17 cellular contexts compared by ENCODE assay signal in genomic region chr3:33067484-33067883, GRCh38. TPM values are rescaled to one million over a fixed set of nuclear protein-coding genes. Genes with fewer than 3 reads are reported as not detected.
DNase-seq lines count a peak whose midpoint lies in the region; ATAC-seq, FAIRE-seq and TF ChIP-seq lines count a peak whose summit lies in the region.
"Had no signal": no experiment of that assay in that cellular context is flagged by ENCODE, and none has a peak within 500 bp of the region (broad histone marks: within the 10 kb centered on the region; RNA-seq: fewer than 3 reads in every experiment).

No MANE protein-coding gene starts in this region.

- H3K27me3 ChIP-seq in HepG2 (ENCODE audit: control insufficient read depth in 1 of 2, insufficient read depth in 2 of 2, low read length in 2 of 2) (no peaks in the 10 kb centered on the region), right lobe of liver (no peaks in the 10 kb centered on the region)
- H3K27me3 ChIP-seq: breast epithelium had no signal

- no peak overlapping the region for H3K27ac ChIP-seq in HepG2 (ENCODE audit: extremely low read length, insufficient read depth, low read length)
- no peak overlapping the region for H3K27ac ChIP-seq in right lobe of liver
- H3K27ac ChIP-seq: breast epithelium, skin epidermis had no signal

- no peaks in the 10 kb centered on the region for H3K9me3 Mint-ChIP-seq in T-cell
- H3K9me3 Mint-ChIP-seq in effector memory CD8-positive, alpha-beta T cell = no peaks in the 10 kb centered on the region
- H3K9me3 Mint-ChIP-seq in stimulated activated effector memory CD8-positive, alpha-beta T cell treated with anti-CD3 and anti-CD28 coated beads, Interleukin-12 subunit alpha, Interleukin-12 subunit beta, amount 100 ng/mL, for 72 hours = no peaks in the 10 kb centered on the region
- H3K9me3 Mint-ChIP-seq: mesothelial cell of epicardium had no signal

- 66% methylated on average over 3 of the region's 3 CpGs for WGBS in HepG2 (ENCODE audit: low lambda C conversion rate)
- 57% methylated on average over 3 of the region's 3 CpGs for WGBS in right lobe of liver (ENCODE audit: insufficient coverage, low coverage, low lambda C conversion rate, missing lambda C conversion rate)

- intact Hi-C loops in HepG2 (cut with micrococcal nuclease; ENCODE audit: unreplicated experiment) (no loop called here), right lobe of liver (cut with DNase I) (no loop called here)

- peaks cover 39% of the 10 kb centered on the region for H3K36me3 Mint-ChIP-seq in T-cell
- H3K36me3 Mint-ChIP-seq in effector memory CD8-positive, alpha-beta T cell (ENCODE audit: insufficient read depth) = peaks cover 35% of the 10 kb centered on the region
- H3K36me3 Mint-ChIP-seq in stimulated activated effector memory CD8-positive, alpha-beta T cell treated with anti-CD3 and anti-CD28 coated beads, Interleukin-12 subunit alpha, Interleukin-12 subunit beta, amount 100 ng/mL, for 72 hours = peaks cover 85% of the 10 kb centered on the region

- H3K4me1 ChIP-seq in HepG2 (ENCODE audit: insufficient read depth, low read length) = peaks cover 25% of the 10 kb centered on the region
- H3K4me1 ChIP-seq in right lobe of liver = no peaks in the 10 kb centered on the region
- H3K4me1 ChIP-seq: breast epithelium had no signal

- H3K9me3 ChIP-seq in HepG2 (ENCODE audit: low read length) (no peaks in the 10 kb centered on the region), right lobe of liver (no peaks in the 10 kb centered on the region)
- H3K9me3 ChIP-seq: breast epithelium had no signal

- H3K79me2 ChIP-seq in HepG2 (ENCODE audit: insufficient read depth, low read length) = no peaks in the 10 kb centered on the region

- no peak overlapping the region for H3K9ac ChIP-seq in HepG2 (ENCODE audit: insufficient read depth, low read depth, low read length)

- H3K27me3 Mint-ChIP-seq in T-cell = no peaks in the 10 kb centered on the region
- no peaks in the 10 kb centered on the region for H3K27me3 Mint-ChIP-seq in effector memory CD8-positive, alpha-beta T cell

- no peaks in the 10 kb centered on the region for H4K20me1 ChIP-seq in HepG2 (ENCODE audit: insufficient read depth, low read length)

- no peak overlapping the region for H2AFZ ChIP-seq in HepG2 (ENCODE audit: low read length)

- CTCF ChIA-PET in HepG2 (lab: Yijun Ruan, JAX; ENCODE audit: low intra/inter-chr PET ratio, low total read pairs) = no interaction called here
- CTCF ChIA-PET in T-cell (lab: Charles Lee) = interaction anchor here in 1 of 2 donors (0.6 to 0.7 kb wide), 2 partner anchors 105 to 594 kb away, joined by 5 to 11 read pairs; no protein-coding TSS in a partner anchor

- no peak for FAIRE-seq in HepG2 (lab: Jason Lieb, UNC)
- FAIRE-seq: H1 had no signal

- TF ChIP-seq POLR2A in HepG2 (IDR thresholded peaks at IDR 0.05; ENCODE audit: insufficient read depth in 1 of 2, low read depth in 2 of 2, low read length in 2 of 2) = no peak
- no peak for TF ChIP-seq POLR2A in right lobe of liver (IDR thresholded peaks at IDR 0.05)

- no peak for TF ChIP-seq CTCF in HepG2 (CRISPR knock-in tag; IDR thresholded peaks at IDR 0.05)
- no peak for TF ChIP-seq CTCF in right lobe of liver (IDR thresholded peaks at IDR 0.05)

- POLR2A ChIA-PET in HepG2 (lab: Yijun Ruan, JAX) (no interaction called here), T-cell (lab: Charles Lee) (no interaction called here)

- TF ChIP-seq RAD21 in HepG2 (CRISPR knock-in tag; IDR thresholded peaks at IDR 0.05) = no peak

- TF ChIP-seq EP300 in HepG2 (IDR thresholded peaks at IDR 0.05; ENCODE audit: low read depth in 2 of 2, low read length in 2 of 2) (no peak), HepG2 (CRISPR knock-in tag; IDR thresholded peaks at IDR 0.05; ENCODE audit: borderline replicate concordance) (no peak)

- ATAC-seq in HepG2 (peak; percentile 60), right lobe of liver (no peak), T-cell (replicated peaks in 1 of 4) (peak in 2 of 4 experiments; percentile 18)
- ATAC-seq in effector memory CD8-positive, alpha-beta T cell (replicated peaks) = peak; percentile 52
- ATAC-seq in stimulated activated effector memory CD8-positive, alpha-beta T cell treated with anti-CD3 and anti-CD28 coated beads, Interleukin-12 subunit alpha, Interleukin-12 subunit beta, amount 100 ng/mL, for 72 hours = peak; percentile 71

- H3K36me3 ChIP-seq in HepG2 (replicated peaks in 1 of 2; ENCODE audit: control insufficient read depth in 1 of 2, insufficient read depth in 2 of 2, low read length in 2 of 2) (peaks cover 5 to 30% of the 10 kb centered on the region in 2 experiments), right lobe of liver (peaks cover 0 to 19% (median 5%) of the 10 kb centered on the region in 4 donors)
- H3K36me3 ChIP-seq: breast epithelium had no signal

- H3K4me3 ChIP-seq in HepG2 (replicated peaks in 1 of 3; ENCODE audit: insufficient read depth in 1 of 3, low read depth in 2 of 3, low read length in 3 of 3) = no peak overlapping the region
- no peak overlapping the region for H3K4me3 ChIP-seq in right lobe of liver
- H3K4me3 ChIP-seq: breast epithelium, skin epidermis had no signal

- no peak overlapping the region for H3K4me3 Mint-ChIP-seq in T-cell
- no peak overlapping the region for H3K4me3 Mint-ChIP-seq in effector memory CD8-positive, alpha-beta T cell
- no peak overlapping the region for H3K4me3 Mint-ChIP-seq in stimulated activated effector memory CD8-positive, alpha-beta T cell treated with anti-CD3 and anti-CD28 coated beads, Interleukin-12 subunit alpha, Interleukin-12 subunit beta, amount 100 ng/mL, for 72 hours
- H3K4me3 Mint-ChIP-seq: mesothelial cell of epicardium had no signal

- H3K27ac Mint-ChIP-seq in T-cell = peak overlapping the region; percentile 55 to 66
- H3K27ac Mint-ChIP-seq in effector memory CD8-positive, alpha-beta T cell = peak overlapping the region in 1 of 2 donors; percentile 73
- H3K27ac Mint-ChIP-seq in stimulated activated effector memory CD8-positive, alpha-beta T cell treated with anti-CD3 and anti-CD28 coated beads, Interleukin-12 subunit alpha, Interleukin-12 subunit beta, amount 100 ng/mL, for 72 hours = peak overlapping the region; percentile 35
- H3K27ac Mint-ChIP-seq: mesothelial cell of epicardium had no signal

- BruUV-seq in HepG2 (replicated peaks; lab: Mats Ljungman, UMichigan) = no TSS peak

- no peak overlapping the region for H3K4me2 ChIP-seq in HepG2 (ENCODE audit: low read depth, low read length)

- H3K4me1 Mint-ChIP-seq in T-cell = peaks cover 31 to 75% (median 44%) of the 10 kb centered on the region in 3 donors
- peaks cover 34% of the 10 kb centered on the region in 2 donors for H3K4me1 Mint-ChIP-seq in effector memory CD8-positive, alpha-beta T cell (ENCODE audit: low read depth in 2 of 2)
- H3K4me1 Mint-ChIP-seq in stimulated activated effector memory CD8-positive, alpha-beta T cell treated with anti-CD3 and anti-CD28 coated beads, Interleukin-12 subunit alpha, Interleukin-12 subunit beta, amount 100 ng/mL, for 72 hours = peaks cover 47% of the 10 kb centered on the region

- in situ Hi-C loops in HepG2 (cut with HindIII; ENCODE audit: extremely low pct_ligation_motif_present, low pct_unique_long_range_greater_than_20kb) = no loop called here

- DNase-seq in HepG2 (ENCODE audit: low spot score) = peak; percentile 66
- DNase-seq in right lobe of liver = no peak
- no peak for DNase-seq in T-cell
- no peak for DNase-seq in effector memory CD8-positive, alpha-beta T cell
- DNase-seq in stimulated activated effector memory CD8-positive, alpha-beta T cell treated with anti-CD3 and anti-CD28 coated beads, Interleukin-12 subunit alpha, Interleukin-12 subunit beta, amount 100 ng/mL, for 72 hours (ENCODE audit: low spot score in 2 of 2) = peak in 1 of 2 donors; percentile 43
- DNase-seq in NCI-H187 treated with DMSO at 0.1 percent for 48 hours (lab: John Stamatoyannopoulos, UW) = no peak
- no peak for DNase-seq in stimulated activated CD4-positive, alpha-beta T cell treated with anti-CD3 and anti-CD28 coated beads, Interleukin-4, amount 100 ng/mL, for 24 hours
- no peak for DNase-seq in effector CD4-positive, alpha-beta T cell
- DNase-seq: activated naive CD4-positive, alpha-beta T cell treated with Interleukin-2 at 50 U/mL for 16 hours; Kasumi-1; NCI-H2029; NCI-H82; SHP77 treated with DMSO at 0.1 percent for 48 hours had no signal

RNA-seq across cellular contexts. Expression of gene GLB1, which starts 29.5 kb away (rescaled TPM):
- total RNA-seq in HepG2 (2016; rRNA removed; fragmentation: Illumina TruSeq; extraction: Trizol) (33.0 and 67.1 TPM in 2 replicates), right lobe of liver (10 to 100 TPM; 42.7 to 52.7 (median 49.4) TPM), T-cell (10 to 100 TPM; 28.2 to 46.2 (median 31.3) TPM)
- 7.8 and 8.7 TPM in 2 replicates for total RNA-seq in HepG2 (2016; cell fraction: cytosol; rRNA removed; fragmentation: Illumina TruSeq; extraction: Trizol; ENCODE audit: low read depth)
- total RNA-seq in HepG2 (2016; cell fraction: insoluble cytoplasmic fraction; rRNA removed; fragmentation: Illumina TruSeq; extraction: Trizol) = 35.9 and 65.9 TPM in 2 replicates
- total RNA-seq in HepG2 (2016; cell fraction: membrane; rRNA removed; fragmentation: Illumina TruSeq; extraction: Trizol) = 12.8 and 15.8 TPM in 2 replicates
- total RNA-seq in HepG2 (2016; cell fraction: nucleus; rRNA removed; fragmentation: Illumina TruSeq; extraction: Trizol) = 56.9 and 66.9 TPM in 2 replicates
- polyA plus RNA-seq in HepG2 (2011; rRNA removed) = 113 and 128 TPM in 2 replicates
- polyA plus RNA-seq in HepG2 (2011; cell fraction: cytosol; rRNA removed) = 84.8 and 112 TPM in 2 replicates
- polyA plus RNA-seq in HepG2 (2011; cell fraction: nucleus; rRNA removed) = 44.6 and 56.4 TPM in 2 replicates
- polyA plus RNA-seq in HepG2 (2012) = 68.1 and 93.6 TPM in 2 replicates
- polyA plus RNA-seq in HepG2 (2016; cell fraction: cytosol; fragmentation: Illumina TruSeq; extraction: Trizol; ENCODE audit: low read depth) = 5.5 and 5.9 TPM in 2 replicates
- polyA plus RNA-seq in HepG2 (2016; cell fraction: insoluble cytoplasmic fraction; fragmentation: Illumina TruSeq; extraction: Trizol; ENCODE audit: low read depth) = 29.1 and 32.5 TPM in 2 replicates
- polyA plus RNA-seq in HepG2 (2016; cell fraction: membrane; fragmentation: Illumina TruSeq; extraction: Trizol; ENCODE audit: low read depth) = 10.1 and 10.8 TPM in 2 replicates
- polyA plus RNA-seq in HepG2 (2016; cell fraction: nucleus; fragmentation: Illumina TruSeq; extraction: Trizol; ENCODE audit: insufficient read depth, low read depth) = 67.7 and 72.3 TPM in 2 replicates
- 68.3 and 118 TPM in 2 replicates for polyA minus RNA-seq in HepG2 (2011; rRNA and poly(A)+ RNA removed; ENCODE audit: low replicate concordance)
- 52.8 and 100 TPM in 2 replicates for polyA minus RNA-seq in HepG2 (2011; cell fraction: cytosol; rRNA and poly(A)+ RNA removed)
- polyA minus RNA-seq in HepG2 (2011; cell fraction: nucleus; rRNA and poly(A)+ RNA removed) = 33.3 and 50.8 TPM in 2 replicates

RNA-seq across cellular contexts. Expression of gene TMPPE, which starts 29.5 kb away (rescaled TPM):
- total RNA-seq in HepG2 (2016; rRNA removed; fragmentation: Illumina TruSeq; extraction: Trizol) (4.4 and 5.7 TPM in 2 replicates), right lobe of liver (1 to 10 TPM; 2.8 to 3.8 (median 3.4) TPM), T-cell (10 to 100 TPM in 2 of 5 donors, 1 to 10 TPM in 3; 8.0 to 11.2 (median 9.8) TPM)
- 0.26 and 0.40 TPM in 2 replicates for total RNA-seq in HepG2 (2016; cell fraction: cytosol; rRNA removed; fragmentation: Illumina TruSeq; extraction: Trizol; ENCODE audit: low read depth)
- total RNA-seq in HepG2 (2016; cell fraction: insoluble cytoplasmic fraction; rRNA removed; fragmentation: Illumina TruSeq; extraction: Trizol) = 4.5 and 5.9 TPM in 2 replicates
- 1.4 and 1.6 TPM in 2 replicates for total RNA-seq in HepG2 (2016; cell fraction: membrane; rRNA removed; fragmentation: Illumina TruSeq; extraction: Trizol)
- 11.1 and 12.5 TPM in 2 replicates for total RNA-seq in HepG2 (2016; cell fraction: nucleus; rRNA removed; fragmentation: Illumina TruSeq; extraction: Trizol)
- polyA plus RNA-seq in HepG2 (2011; rRNA removed) = 1.8 and 1.9 TPM in 2 replicates
- 1.6 and 1.8 TPM in 2 replicates for polyA plus RNA-seq in HepG2 (2011; cell fraction: cytosol; rRNA removed)
- polyA plus RNA-seq in HepG2 (2011; cell fraction: nucleus; rRNA removed) = 5.0 and 5.7 TPM in 2 replicates
- polyA plus RNA-seq in HepG2 (2012) = 0.65 and 0.80 TPM in 2 replicates
- polyA plus RNA-seq in HepG2 (2016; cell fraction: cytosol; fragmentation: Illumina TruSeq; extraction: Trizol; ENCODE audit: low read depth) = 0.08 and 0.10 TPM in 2 replicates
- 0.82 and 0.84 TPM in 2 replicates for polyA plus RNA-seq in HepG2 (2016; cell fraction: insoluble cytoplasmic fraction; fragmentation: Illumina TruSeq; extraction: Trizol; ENCODE audit: low read depth)
- polyA plus RNA-seq in HepG2 (2016; cell fraction: membrane; fragmentation: Illumina TruSeq; extraction: Trizol; ENCODE audit: low read depth) = 0.21 and 0.29 TPM in 2 replicates
- 1.8 and 2.0 TPM in 2 replicates for polyA plus RNA-seq in HepG2 (2016; cell fraction: nucleus; fragmentation: Illumina TruSeq; extraction: Trizol; ENCODE audit: insufficient read depth, low read depth)
- polyA minus RNA-seq in HepG2 (2011; rRNA and poly(A)+ RNA removed; ENCODE audit: low replicate concordance) = 22.3 and 28.3 TPM in 2 replicates
- polyA minus RNA-seq in HepG2 (2011; cell fraction: cytosol; rRNA and poly(A)+ RNA removed) = 6.1 and 6.3 TPM in 2 replicates
- polyA minus RNA-seq in HepG2 (2011; cell fraction: nucleus; rRNA and poly(A)+ RNA removed) = 14.9 and 19.1 TPM in 2 replicates

RNA-seq across cellular contexts. Expression of gene CRTAP, which starts 46.3 kb away (rescaled TPM):
- total RNA-seq in HepG2 (2016; rRNA removed; fragmentation: Illumina TruSeq; extraction: Trizol) (46.1 and 54.2 TPM in 2 replicates), right lobe of liver (10 to 100 TPM; 33.1 to 54.9 (median 46.8) TPM), T-cell (10 to 100 TPM; 27.8 to 65.7 (median 52.4) TPM)
- total RNA-seq in HepG2 (2016; cell fraction: cytosol; rRNA removed; fragmentation: Illumina TruSeq; extraction: Trizol; ENCODE audit: low read depth) = 26.6 and 28.3 TPM in 2 replicates
- 34.2 and 54.9 TPM in 2 replicates for total RNA-seq in HepG2 (2016; cell fraction: insoluble cytoplasmic fraction; rRNA removed; fragmentation: Illumina TruSeq; extraction: Trizol)
- 85.6 and 91.0 TPM in 2 replicates for total RNA-seq in HepG2 (2016; cell fraction: membrane; rRNA removed; fragmentation: Illumina TruSeq; extraction: Trizol)
- 39.9 and 50.8 TPM in 2 replicates for total RNA-seq in HepG2 (2016; cell fraction: nucleus; rRNA removed; fragmentation: Illumina TruSeq; extraction: Trizol)
- 86.2 and 119 TPM in 2 replicates for polyA plus RNA-seq in HepG2 (2011; rRNA removed)
- 84.4 and 95.4 TPM in 2 replicates for polyA plus RNA-seq in HepG2 (2011; cell fraction: cytosol; rRNA removed)
- polyA plus RNA-seq in HepG2 (2011; cell fraction: nucleus; rRNA removed) = 22.0 and 27.3 TPM in 2 replicates
- 67.7 and 77.4 TPM in 2 replicates for polyA plus RNA-seq in HepG2 (2012)
- polyA plus RNA-seq in HepG2 (2016; cell fraction: cytosol; fragmentation: Illumina TruSeq; extraction: Trizol; ENCODE audit: low read depth) = 56.8 and 61.8 TPM in 2 replicates
- 67.1 and 72.0 TPM in 2 replicates for polyA plus RNA-seq in HepG2 (2016; cell fraction: insoluble cytoplasmic fraction; fragmentation: Illumina TruSeq; extraction: Trizol; ENCODE audit: low read depth)
- 112 and 133 TPM in 2 replicates for polyA plus RNA-seq in HepG2 (2016; cell fraction: membrane; fragmentation: Illumina TruSeq; extraction: Trizol; ENCODE audit: low read depth)
- polyA plus RNA-seq in HepG2 (2016; cell fraction: nucleus; fragmentation: Illumina TruSeq; extraction: Trizol; ENCODE audit: insufficient read depth, low read depth) = 93.0 and 101 TPM in 2 replicates
- polyA minus RNA-seq in HepG2 (2011; rRNA and poly(A)+ RNA removed; ENCODE audit: low replicate concordance) = 51.0 and 179 TPM in 2 replicates
- 49.0 and 49.8 TPM in 2 replicates for polyA minus RNA-seq in HepG2 (2011; cell fraction: cytosol; rRNA and poly(A)+ RNA removed)
- polyA minus RNA-seq in HepG2 (2011; cell fraction: nucleus; rRNA and poly(A)+ RNA removed) = 10.0 and 11.6 TPM in 2 replicates

Comparison
In these comparisons a context has a peak if more than half of its experiments do, and no peak if none do; other contexts are left out.
1. ATAC-seq: peak in HepG2 (single experiment), effector memory CD8-positive, alpha-beta T cell (single experiment) and stimulated activated effector memory CD8-positive, alpha-beta T cell treated with anti-CD3 and anti-CD28 coated beads, Interleukin-12 subunit alpha, Interleukin-12 subunit beta, amount 100 ng/mL, for 72 hours (single experiment); none in right lobe of liver (0 of 4).